1 cellular context compared by ENCODE assay signal in genomic region chr9:6620353-6620752, GRCh38.
TF ChIP-seq lines count a peak whose summit lies in the region.

No MANE protein-coding gene starts in this region.

TF ChIP-seq in WTC11, 78 proteins besides CTCF, POLR2A, EP300 and RAD21 (continued from another document):
- TF ChIP-seq PREB (CRISPR knock-in tag; IDR thresholded peaks at IDR 0.05; ENCODE audit: borderline replicate concordance) (no peak), ATF1 (CRISPR knock-in tag; IDR thresholded peaks at IDR 0.05) (no peak)
